16 cellular contexts compared by ENCODE assay signal in the genomic region with DNA sequence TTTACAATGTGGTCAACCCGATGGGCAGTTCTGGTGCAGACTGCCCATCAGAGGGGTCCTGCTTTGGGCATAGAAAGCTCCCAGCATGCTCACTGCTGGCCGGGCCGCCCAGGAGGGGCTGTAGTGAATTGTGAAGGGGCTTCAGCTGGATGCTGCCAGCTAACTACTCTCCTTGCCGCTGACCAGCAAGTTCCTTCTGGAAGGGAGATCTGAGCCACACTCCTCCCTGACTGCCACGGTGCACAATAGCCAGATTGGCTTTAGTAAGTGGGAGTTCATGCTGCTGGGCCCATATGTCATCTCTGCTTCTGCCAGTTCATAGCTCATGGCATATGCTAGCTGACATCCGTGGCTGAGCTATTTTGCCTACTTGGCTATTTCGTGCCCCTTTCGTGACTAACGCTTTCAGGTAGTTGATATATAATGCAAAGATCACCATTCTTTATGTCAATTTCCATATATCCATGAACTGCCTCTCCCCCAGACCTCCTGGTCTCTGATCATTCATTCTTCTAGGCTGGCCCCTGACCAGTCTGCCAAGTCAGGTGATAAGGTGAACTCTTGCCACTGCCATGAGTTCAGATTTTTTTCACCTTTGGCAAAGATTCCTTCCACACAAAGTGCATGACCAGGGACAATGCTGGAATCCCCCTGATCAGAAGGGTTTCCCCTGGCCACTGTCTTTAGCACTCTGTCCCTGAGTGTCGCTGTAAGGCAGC. TPM values are rescaled to one million over a fixed set of nuclear protein-coding genes. Genes with fewer than 3 reads are reported as not detected.
DNase-seq lines count a peak whose midpoint lies in the region; ATAC-seq and FAIRE-seq lines count a peak whose summit lies in the region.
"Had no signal": no experiment of that assay in that cellular context is flagged by ENCODE, and none has a peak within 500 bp of the region (broad histone marks: within the 10 kb centered on the region; RNA-seq: fewer than 3 reads in every experiment).

No MANE protein-coding gene starts in this region.

- H3K27ac ChIP-seq in caudate nucleus (ENCODE audit: low read depth, low read length), result peak overlapping the region; percentile 63
- H3K27ac ChIP-seq: PC-9 had no signal

- in situ Hi-C loops in G401 (cut with HindIII; ENCODE audit: low sequenced_read_pairs), result no loop called here

- FAIRE-seq in urothelium cell line (lab: Jason Lieb, UNC), result no peak

- ATAC-seq in left lobe of liver (peak; percentile 88), HG02798 (IDR thresholded peaks at IDR 0.05; ENCODE audit: poor library complexity, unreplicated experiment) (no peak)

- DNase-seq in G401 (ENCODE audit: low spot score), result peak; percentile 99
- DNase-seq in NCI-H446 treated with DMSO at 0.1 percent for 48 hours (lab: John Stamatoyannopoulos, UW), result peak; percentile 80
- peak in 1 of 61 donors; percentile 95 for DNase-seq in caudate nucleus (lab: John Stamatoyannopoulos, UW)
- DNase-seq in left lobe of liver (ENCODE audit: low spot score), result peak; percentile 65
- no peak for DNase-seq in urothelium cell line (ENCODE audit: low spot score)
- DNase-seq in NCI-H510A treated with DMSO at 0.1 percent for 48 hours (lab: John Stamatoyannopoulos, UW), result no peak
- no peak for DNase-seq in SIG-M5 treated with dmso at 0.1 percent for 504 hours (lab: John Stamatoyannopoulos, UW; ENCODE audit: unreplicated experiment)
- DNase-seq: COR-L47, GOT3, NCI-H1092, NCI-H146, NCI-H226, NCI-H748 treated with DMSO at 0.1 percent for 48 hours, PC-9, SW 1271 had no signal

RNA-seq across cellular contexts. Expression of a gene that starts 51.7 kb away (rescaled TPM):
- 13.8 and 24.0 TPM in 2 replicates for total RNA-seq in G401 (2014; rRNA removed; shearing (Covaris generic))
- 12.0 TPM for total RNA-seq in left lobe of liver

Comparison
In these comparisons a context has a peak if more than half of its experiments do, and no peak if none do; other contexts are left out.
1. DNase-seq: peak in G401 (single experiment), NCI-H446 treated with DMSO at 0.1 percent for 48 hours (single experiment) and left lobe of liver (single experiment); none in urothelium cell line (single experiment), NCI-H510A treated with DMSO at 0.1 percent for 48 hours (single experiment) and SIG-M5 treated with dmso at 0.1 percent for 504 hours (single experiment).